ENCODE assay signal across 8 cellular contexts in genomic region chr7:29988391-29989256, GRCh38. TPM values are rescaled to one million over a fixed set of nuclear protein-coding genes. Genes with fewer than 3 reads are reported as not detected.
DNase-seq lines count a peak whose midpoint lies in the region; ATAC-seq and TF ChIP-seq lines count a peak whose summit lies in the region.

No MANE protein-coding gene starts in this region.

- H4K20me1 ChIP-seq in Karpas-422 (ENCODE audit: insufficient read depth, low read depth, low read length): no peaks in the 10 kb centered on the region

- 0 out of 2 replicates have a peak, but pooled peaks cover 3% of the 10 kb centered on the region for H3K9me3 ChIP-seq in Karpas-422 (ENCODE audit: low read length)
- peaks cover 4% of the 10 kb centered on the region for H3K9me3 ChIP-seq in WERI-Rb-1 (ENCODE audit: severe bottlenecking)

- in situ Hi-C loops in G401 (cut with HindIII; ENCODE audit: low sequenced_read_pairs): no loop called here

- peak overlapping the region; percentile 90 for H3K4me2 ChIP-seq in Karpas-422 (ENCODE audit: low read depth, low read length, poor library complexity, severe bottlenecking)

- H3K36me3 ChIP-seq in Karpas-422 (ENCODE audit: insufficient read depth, low read length) (no peaks in the 10 kb centered on the region), WERI-Rb-1 (peaks cover 7% of the 10 kb centered on the region)

- DNase-seq in G401 (ENCODE audit: low spot score) (peak; percentile 83), Karpas-422 (peak; percentile 93), WERI-Rb-1 (peak; percentile 71), dedifferentiated amniotic fluid mesenchymal stem cell (ENCODE audit: extremely low spot score) (peak; percentile 62), kidney tubule cell (ENCODE audit: low spot score) (peak; percentile 75)
- peak; percentile 2 for DNase-seq in stimulated activated CD4-positive, alpha-beta T cell treated with anti-CD3 and anti-CD28 coated beads, Interleukin-1b, Interleukin-23, amount 100 ng/mL, for 48 hours

- H3K27ac ChIP-seq in Karpas-422 (ENCODE audit: low read length) (peak overlapping the region; percentile 93), WERI-Rb-1 (peak overlapping the region; percentile 88)

- H3K27me3 ChIP-seq in Karpas-422 (ENCODE audit: low read length) (no peaks in the 10 kb centered on the region), WERI-Rb-1 (ENCODE audit: insufficient read depth, low read depth, severe bottlenecking) (no peaks in the 10 kb centered on the region)

- no peak for TF ChIP-seq CTCF in WERI-Rb-1 (IDR thresholded peaks at IDR 0.05; ENCODE audit: low read depth, low read length)

- ATAC-seq in GM21786 (IDR thresholded peaks at IDR 0.05; ENCODE audit: unreplicated experiment): peak; percentile 34
- ATAC-seq in HG03095 (IDR thresholded peaks at IDR 0.05; ENCODE audit: unreplicated experiment): no peak

- H3K4me1 ChIP-seq in Karpas-422 (ENCODE audit: low read length): peaks cover 51% of the 10 kb centered on the region

- H3K79me2 ChIP-seq in Karpas-422 (ENCODE audit: low read length): peaks cover 76% of the 10 kb centered on the region

- H3K9me2 ChIP-seq in Karpas-422 (replicated peaks; ENCODE audit: insufficient read depth, low read length): no peaks in the 10 kb centered on the region

- H2AFZ ChIP-seq in Karpas-422 (ENCODE audit: low read length): peak overlapping the region; percentile 10; the same call in 1 of the 2 replicates

- peak overlapping the region; percentile 92 for H3K9ac ChIP-seq in Karpas-422 (ENCODE audit: low read length)

- H3K4me3 ChIP-seq in Karpas-422 (ENCODE audit: low read length) (peak overlapping the region; percentile 97), WERI-Rb-1 (ENCODE audit: low read depth, low read length) (peak overlapping the region; percentile 99)

RNA-seq across cellular contexts. Expression of gene SCRN1, which starts 1.0 kb away (rescaled TPM):
- total RNA-seq in G401 (2014; rRNA removed; shearing (Covaris generic)): 77.4 and 101 TPM in 2 replicates
- 86.4 and 88.6 TPM in 2 replicates for total RNA-seq in Karpas-422 (2014; rRNA removed; shearing (Covaris generic); ENCODE audit: low replicate concordance)

RNA-seq across cellular contexts. Expression of gene FKBP14, which starts 37.9 kb away (rescaled TPM):
- 5.9 and 13.1 TPM in 2 replicates for total RNA-seq in G401 (2014; rRNA removed; shearing (Covaris generic))
- 9.0 and 13.5 TPM in 2 replicates for total RNA-seq in Karpas-422 (2014; rRNA removed; shearing (Covaris generic); ENCODE audit: low replicate concordance)

RNA-seq across cellular contexts. Expression of gene PLEKHA8, which starts 39.6 kb away (rescaled TPM):
- 13.7 and 21.5 TPM in 2 replicates for total RNA-seq in G401 (2014; rRNA removed; shearing (Covaris generic))
- total RNA-seq in Karpas-422 (2014; rRNA removed; shearing (Covaris generic); ENCODE audit: low replicate concordance): 28.1 and 41.0 TPM in 2 replicates

Comparison
In these comparisons a context has a peak if more than half of its experiments do, and no peak if none do; other contexts are left out.
1. DNase-seq: peak in every context shown above with its lines; median percentile 93 in Karpas-422; 83 in G401; 75 in kidney tubule cell; 71 in WERI-Rb-1; 62 in dedifferentiated amniotic fluid mesenchymal stem cell; 2 in stimulated activated CD4-positive, alpha-beta T cell treated with anti-CD3 and anti-CD28 coated beads, Interleukin-1b, Interleukin-23, amount 100 ng/mL, for 48 hours.